In genomic region chr1:3510956-3511250, GRCh38 we compare ENCODE assay signal across 16 cellular contexts. TPM values are rescaled to one million over a fixed set of nuclear protein-coding genes. Genes with fewer than 3 reads are reported as not detected.
DNase-seq lines count a peak whose midpoint lies in the region; ATAC-seq and TF ChIP-seq lines count a peak whose summit lies in the region.
"Had no signal": no experiment of that assay in that cellular context is flagged by ENCODE, and none has a peak within 500 bp of the region (broad histone marks: within the 10 kb centered on the region; RNA-seq: fewer than 3 reads in every experiment).

No MANE protein-coding gene starts in this region.

- H3K27ac Mint-ChIP-seq in stimulated activated memory B cell treated with anti-CD40 and anti-IgM and Interleukin-4, amounts not matched to agents 10 μg/mL and 1 μg/mL and 100 μg/mL, for 72 hours, result no peak overlapping the region

- peaks cover 10 to 88% (median 77%) of the 10 kb centered on the region in 11 experiments; a peak in 20 of 22 replicates for H4K20me1 ChIP-seq in BLaER1 treated with 17β-estradiol and CSF1 and Interleukin-3, amounts not matched to agents 10 nM and 100 nM
- H4K20me1 ChIP-seq in OCI-LY7 (ENCODE audit: insufficient read depth, low read length), result no peaks in the 10 kb centered on the region

- TF ChIP-seq CTCF in OCI-LY7 (conservative IDR thresholded peaks at IDR 0.05; ENCODE audit: low read length), result no peak

- no peak overlapping the region for H3K4me3 ChIP-seq in BLaER1 treated with 17β-estradiol and CSF1 and Interleukin-3, amounts not matched to agents 10 nM and 100 nM
- no peak overlapping the region for H3K4me3 ChIP-seq in OCI-LY7 (ENCODE audit: low read depth, low read length, poor library complexity, severe bottlenecking)

- H3K9me3 Mint-ChIP-seq in stimulated activated memory B cell treated with anti-CD40 and anti-IgM and Interleukin-4, amounts not matched to agents 10 μg/mL and 1 μg/mL and 100 μg/mL, for 72 hours, result peaks cover 3% of the 10 kb centered on the region

- POLR2A ChIA-PET in OCI-LY7 (lab: Charles Lee), result no interaction called here

- H3K27ac ChIP-seq in BLaER1 treated with 17β-estradiol and CSF1 and Interleukin-3, amounts not matched to agents 10 nM and 100 nM, result no peak overlapping the region
- H3K27ac ChIP-seq in caudate nucleus (ENCODE audit: low read depth, low read length) (peak overlapping the region; percentile 77), OCI-LY7 (ENCODE audit: low read depth, low read length, poor library complexity, severe bottlenecking) (no peak overlapping the region)
- H3K27ac ChIP-seq: C4-2B had no signal

- H3K4me1 Mint-ChIP-seq in stimulated activated memory B cell treated with anti-CD40 and anti-IgM and Interleukin-4, amounts not matched to agents 10 μg/mL and 1 μg/mL and 100 μg/mL, for 72 hours, result peaks cover 11% of the 10 kb centered on the region
- H3K4me1 Mint-ChIP-seq: IgD-negative memory B cell had no signal

- ATAC-seq in stimulated activated memory B cell treated with anti-CD40 and anti-IgM and Interleukin-4, amounts not matched to agents 10 μg/mL and 1 μg/mL and 100 μg/mL, for 72 hours, result peak; percentile 24
- ATAC-seq in GM19324 (IDR thresholded peaks at IDR 0.05; ENCODE audit: low FRiP score, unreplicated experiment), result no peak

- peaks cover 0 to 59% (median 12%) of the 10 kb centered on the region in 11 experiments; a peak in 14 of 22 replicates for H3K36me3 ChIP-seq in BLaER1 treated with 17β-estradiol and CSF1 and Interleukin-3, amounts not matched to agents 10 nM and 100 nM
- H3K36me3 ChIP-seq in OCI-LY7 (ENCODE audit: insufficient read depth, low read length), result no peaks in the 10 kb centered on the region

- H3K27me3 ChIP-seq in BLaER1 treated with 17β-estradiol and CSF1 and Interleukin-3, amounts not matched to agents 10 nM and 100 nM, result no peaks in the 10 kb centered on the region

- H3K27me3 Mint-ChIP-seq in stimulated activated memory B cell treated with anti-CD40 and anti-IgM and Interleukin-4, amounts not matched to agents 10 μg/mL and 1 μg/mL and 100 μg/mL, for 72 hours, result no peaks in the 10 kb centered on the region
- H3K27me3 Mint-ChIP-seq: CD4-positive, alpha-beta memory T cell; IgD-negative memory B cell had no signal

- H3K36me3 Mint-ChIP-seq in stimulated activated memory B cell treated with anti-CD40 and anti-IgM and Interleukin-4, amounts not matched to agents 10 μg/mL and 1 μg/mL and 100 μg/mL, for 72 hours, result no peaks in the 10 kb centered on the region

- no peaks in the 10 kb centered on the region for H3K9me2 ChIP-seq in OCI-LY7 (ENCODE audit: insufficient read depth, low read length)

- no peak for TF ChIP-seq RAD21 in Ishikawa (IDR thresholded peaks at IDR 0.05; ENCODE audit: low read depth)

- intact Hi-C loops in OCI-LY7 (cut with micrococcal nuclease; ENCODE audit: unreplicated experiment), result no loop called here

- no peak overlapping the region for H3K9ac ChIP-seq in BLaER1 treated with 17β-estradiol and CSF1 and Interleukin-3, amounts not matched to agents 10 nM and 100 nM

- CTCF ChIA-PET in OCI-LY7 (lab: Charles Lee; ENCODE audit: unreplicated experiment), result no interaction called here

- no peak overlapping the region for H2AFZ ChIP-seq in OCI-LY7 (ENCODE audit: low read length)

- DNase-seq in caudate nucleus (lab: John Stamatoyannopoulos, UW) (peak in 4 of 61 donors; percentile 31 to 56 (median 42)), kidney tubule cell (ENCODE audit: low spot score) (no peak), OCI-LY7 (ENCODE audit: low spot score) (no peak)
- DNase-seq: ACHN; CD4-positive, alpha-beta memory T cell; COR-L47; DMS153; DMS79 treated with DMSO at 0.1 percent for 48 hours; EL; Karpas-422 had no signal

- H3K79me2 ChIP-seq in OCI-LY7 (ENCODE audit: insufficient read depth, low read depth, low read length), result no peaks in the 10 kb centered on the region

- no peak for TF ChIP-seq EP300 in Ishikawa (IDR thresholded peaks at IDR 0.05; ENCODE audit: borderline replicate concordance)

- H3K4me2 ChIP-seq in BLaER1 treated with 17β-estradiol and CSF1 and Interleukin-3, amounts not matched to agents 10 nM and 100 nM, result peak overlapping the region in 6 of 11 experiments; percentile 22 to 37 (median 30); a peak in 9 of 22 replicates
- H3K4me2 ChIP-seq in OCI-LY7 (ENCODE audit: low read length), result no peak overlapping the region

- peaks cover 4 to 64% (median 45%) of the 10 kb centered on the region in 10 experiments for H3K4me1 ChIP-seq in BLaER1 treated with 17β-estradiol and CSF1 and Interleukin-3, amounts not matched to agents 10 nM and 100 nM
- H3K4me1 ChIP-seq in OCI-LY7 (ENCODE audit: insufficient read depth, low read length, poor library complexity, severe bottlenecking), result no peaks in the 10 kb centered on the region

- H3K4me3 Mint-ChIP-seq in stimulated activated memory B cell treated with anti-CD40 and anti-IgM and Interleukin-4, amounts not matched to agents 10 μg/mL and 1 μg/mL and 100 μg/mL, for 72 hours, result no peak overlapping the region
- H3K4me3 Mint-ChIP-seq: CD4-positive, alpha-beta memory T cell; IgD-negative memory B cell had no signal

- H3K9me3 ChIP-seq in BLaER1 treated with 17β-estradiol and CSF1 and Interleukin-3, amounts not matched to agents 10 nM and 100 nM (replicated peaks in 1 of 11), result peaks cover 0 to 8% (median 4%) of the 10 kb centered on the region in 11 experiments; a peak in 6 of 22 replicates
- H3K9me3 ChIP-seq in OCI-LY7 (ENCODE audit: low read length), result no peaks in the 10 kb centered on the region

- no TSS peak for BruUV-seq in OCI-LY7 (replicated peaks; lab: Mats Ljungman, UMichigan)

TF ChIP-seq in Ishikawa, 13 proteins besides CTCF, POLR2A, EP300 and RAD21:
- TF ChIP-seq USF1 (IDR thresholded peaks at IDR 0.05) (no peak), ZBTB7A (IDR thresholded peaks at IDR 0.05; ENCODE audit: low read depth) (no peak), REST (IDR thresholded peaks at IDR 0.05; ENCODE audit: low read depth) (no peak), EGR1 (IDR thresholded peaks at IDR 0.05) (peak; percentile 56; the same call in 1 of the 2 replicates), TCF12 (IDR thresholded peaks at IDR 0.05; ENCODE audit: low read depth) (no peak), TAF1 (IDR thresholded peaks at IDR 0.05; ENCODE audit: low read depth) (no peak)
TF ChIP-seq in Ishikawa: peak in this region for 1.

RNA-seq across cellular contexts. Expression of gene ARHGEF16, which starts 56.4 kb away (rescaled TPM):
- not detected in 2 replicates for total RNA-seq in OCI-LY7 (2014; rRNA removed; shearing (Covaris generic))
- total RNA-seq in OCI-LY7 (2022), result not detected in 2 replicates
